22 cellular contexts compared by ENCODE assay signal in genomic region chr16:71852561-71852960, GRCh38. TPM values are rescaled to one million over a fixed set of nuclear protein-coding genes. Genes with fewer than 3 reads are reported as not detected.
DNase-seq lines count a peak whose midpoint lies in the region; ATAC-seq and TF ChIP-seq lines count a peak whose summit lies in the region.
"Had no signal": no experiment of that assay in that cellular context is flagged by ENCODE, and none has a peak within 500 bp of the region (broad histone marks: within the 10 kb centered on the region; RNA-seq: fewer than 3 reads in every experiment).

No MANE protein-coding gene starts in this region.

- TF ChIP-seq CTCF in OCI-LY3 (IDR thresholded peaks at IDR 0.05; ENCODE audit: low read depth, low read length), result no peak

- H3K27me3 ChIP-seq in OCI-LY3 (ENCODE audit: low read depth, low read length), result no peaks in the 10 kb centered on the region
- H3K27me3 ChIP-seq: MG63, tibial nerve had no signal

- peak; percentile 25 for TF ChIP-seq POLR2A in GM19193 (IDR thresholded peaks at IDR 0.05; ENCODE audit: extremely low read depth, insufficient read depth, insufficient read length)

- H3K27me3 Mint-ChIP-seq in naive B cell, result no peaks in the 10 kb centered on the region
- no peaks in the 10 kb centered on the region for H3K27me3 Mint-ChIP-seq in activated T-helper 2 cell treated with anti-CD3 and anti-CD28 coated beads, Interferon-gamma antibody, Interleukin-2, Interleukin-4, amounts not matched to agents 10 μg/mL and 5 μg/mL and 100 μg/mL, durations not matched to agents 14 hours and 24 hours and 36 hours (ENCODE audit: low read depth)
- H3K27me3 Mint-ChIP-seq: stimulated activated naive CD8-positive, alpha-beta T cell treated with anti-CD3 and anti-CD28 coated beads, Interleukin-15, amount 100 ng/mL, for 72 hours; T-cell had no signal

- no peaks in the 10 kb centered on the region for H3K9me3 Mint-ChIP-seq in naive B cell
- no peaks in the 10 kb centered on the region for H3K9me3 Mint-ChIP-seq in activated T-helper 2 cell treated with anti-CD3 and anti-CD28 coated beads, Interferon-gamma antibody, Interleukin-2, Interleukin-4, amounts not matched to agents 10 μg/mL and 5 μg/mL and 100 μg/mL, durations not matched to agents 14 hours and 24 hours and 36 hours
- H3K9me3 Mint-ChIP-seq: endodermal cell; stimulated activated naive CD8-positive, alpha-beta T cell treated with anti-CD3 and anti-CD28 coated beads, Interleukin-15, amount 100 ng/mL, for 72 hours; T-cell had no signal

- H3K4me3 Mint-ChIP-seq in naive B cell, result peak overlapping the region in 3 of 8 donors; percentile 6 to 68 (median 42)
- no peak overlapping the region for H3K4me3 Mint-ChIP-seq in activated T-helper 2 cell treated with anti-CD3 and anti-CD28 coated beads, Interferon-gamma antibody, Interleukin-2, Interleukin-4, amounts not matched to agents 10 μg/mL and 5 μg/mL and 100 μg/mL, durations not matched to agents 14 hours and 24 hours and 36 hours (ENCODE audit: low read depth)
- H3K4me3 Mint-ChIP-seq: endodermal cell; stimulated activated naive CD8-positive, alpha-beta T cell treated with anti-CD3 and anti-CD28 coated beads, Interleukin-15, amount 100 ng/mL, for 72 hours; T-cell had no signal

- ATAC-seq in naive B cell (ENCODE audit: low read depth in 2 of 2), result no peak
- ATAC-seq: stimulated activated naive CD8-positive, alpha-beta T cell treated with anti-CD3 and anti-CD28 coated beads, Interleukin-15, amount 100 ng/mL, for 72 hours; T-cell had no signal

- peaks cover 56 to 67% (median 60%) of the 10 kb centered on the region in 3 donors for H3K4me1 Mint-ChIP-seq in naive B cell
- H3K4me1 Mint-ChIP-seq in activated T-helper 2 cell treated with anti-CD3 and anti-CD28 coated beads, Interferon-gamma antibody, Interleukin-2, Interleukin-4, amounts not matched to agents 10 μg/mL and 5 μg/mL and 100 μg/mL, durations not matched to agents 14 hours and 24 hours and 36 hours (ENCODE audit: low read depth), result peaks cover 20% of the 10 kb centered on the region

- H3K4me1 ChIP-seq in OCI-LY3 (ENCODE audit: low read length), result peaks cover 38% of the 10 kb centered on the region
- H3K4me1 ChIP-seq: HAP-1 had no signal

- H3K4me3 ChIP-seq in OCI-LY3 (ENCODE audit: low read length), result peak overlapping the region; percentile 74
- H3K4me3 ChIP-seq: coronary artery, HAP-1, MG63, PC-9, tibial nerve had no signal

- DNase-seq in naive B cell, result no peak
- DNase-seq in GDM1 (lab: John Stamatoyannopoulos, UW), result no peak
- no peak for DNase-seq in hepatic stellate cell (ENCODE audit: low spot score)
- DNase-seq in activated T-helper 2 cell treated with anti-CD3 and anti-CD28 coated beads, Interferon-gamma antibody, Interleukin-2, Interleukin-4, amounts not matched to agents 10 μg/mL and 5 μg/mL and 100 μg/mL, durations not matched to agents 14 hours and 24 hours and 36 hours (ENCODE audit: low spot score), result no peak
- DNase-seq: activated CD4-positive, alpha-beta T cell treated with anti-CD3 and anti-CD28 coated beads for 48 hours; activated gamma-delta T cell; amniotic stem cell; endodermal cell; kidney glomerular epithelial cell; MG63; NCI-H1417 treated with DMSO at 0.1 percent for 48 hours; NCI-H446; PC-9; stimulated activated CD4-positive, alpha-beta T cell treated with anti-CD3 and anti-CD28 coated beads, Interleukin-4, amount 100 ng/mL, for 24 hours; stimulated activated naive CD8-positive, alpha-beta T cell treated with anti-CD3 and anti-CD28 coated beads, Interleukin-15, amount 100 ng/mL, for 72 hours; T-cell had no signal

- H3K36me3 Mint-ChIP-seq in naive B cell, result peaks cover 10 to 29% of the 10 kb centered on the region in 2 donors
- H3K36me3 Mint-ChIP-seq in activated T-helper 2 cell treated with anti-CD3 and anti-CD28 coated beads, Interferon-gamma antibody, Interleukin-2, Interleukin-4, amounts not matched to agents 10 μg/mL and 5 μg/mL and 100 μg/mL, durations not matched to agents 14 hours and 24 hours and 36 hours (ENCODE audit: low read depth), result peaks cover 57% of the 10 kb centered on the region

- H3K79me2 ChIP-seq in OCI-LY3 (ENCODE audit: low read length), result peaks cover 51% of the 10 kb centered on the region

- H3K9me3 ChIP-seq in OCI-LY3 (ENCODE audit: insufficient read depth, low read length), result no peaks in the 10 kb centered on the region
- H3K9me3 ChIP-seq: HAP-1, MG63, tibial nerve had no signal

- H3K4me2 ChIP-seq in OCI-LY3 (ENCODE audit: low read length), result peak overlapping the region; percentile 99
- H3K4me2 ChIP-seq: PC-9 had no signal

- peaks cover 41% of the 10 kb centered on the region for H4K20me1 ChIP-seq in OCI-LY3 (ENCODE audit: insufficient read depth, low read length)

- H3K9ac ChIP-seq in OCI-LY3 (ENCODE audit: low read length), result peak overlapping the region; percentile 66

- peak overlapping the region; percentile 88 for H3K27ac ChIP-seq in OCI-LY3 (ENCODE audit: low read length)
- H3K27ac ChIP-seq: coronary artery, HL-60, PC-9, tibial nerve had no signal

- intact Hi-C loops in activated T-helper 2 cell treated with anti-CD3 and anti-CD28 coated beads, Interferon-gamma antibody, Interleukin-2, Interleukin-4, amounts not matched to agents 10 μg/mL and 5 μg/mL and 100 μg/mL, durations not matched to agents 14 hours and 24 hours and 36 hours (cut with micrococcal nuclease), result no loop called here

- peak overlapping the region; percentile 47 to 99 (median 95) for H3K27ac Mint-ChIP-seq in naive B cell
- no peak overlapping the region for H3K27ac Mint-ChIP-seq in activated T-helper 2 cell treated with anti-CD3 and anti-CD28 coated beads, Interferon-gamma antibody, Interleukin-2, Interleukin-4, amounts not matched to agents 10 μg/mL and 5 μg/mL and 100 μg/mL, durations not matched to agents 14 hours and 24 hours and 36 hours

- no peak overlapping the region for H2AFZ ChIP-seq in OCI-LY3 (ENCODE audit: low read depth, low read length)
- H2AFZ ChIP-seq: PC-9 had no signal

- H3K36me3 ChIP-seq in OCI-LY3 (replicated peaks; ENCODE audit: low read depth, low read length), result peaks cover 56% of the 10 kb centered on the region

RNA-seq across cellular contexts. Expression of gene ATXN1L, which starts 6.8 kb away (rescaled TPM):
- polyA plus RNA-seq in naive B cell (ENCODE audit: low read depth in 6 of 6), result 10 to 100 TPM in 3 of 6 donors, 1 to 10 TPM in 3; 7.2 to 44.9 (median 10.2) TPM
- 17.2 and 19.7 TPM in 2 replicates for total RNA-seq in activated T-helper 2 cell treated with anti-CD3 and anti-CD28 coated beads, Interferon-gamma antibody, Interleukin-2, Interleukin-4, amounts not matched to agents 10 μg/mL and 5 μg/mL and 100 μg/mL, durations not matched to agents 14 hours and 24 hours and 36 hours

RNA-seq across cellular contexts. Expression of gene ZNF821, which starts 31.4 kb away (rescaled TPM):
- polyA plus RNA-seq in naive B cell (ENCODE audit: low read depth in 6 of 6), result 10 to 100 TPM; 19.0 to 34.4 (median 26.9) TPM
- total RNA-seq in activated T-helper 2 cell treated with anti-CD3 and anti-CD28 coated beads, Interferon-gamma antibody, Interleukin-2, Interleukin-4, amounts not matched to agents 10 μg/mL and 5 μg/mL and 100 μg/mL, durations not matched to agents 14 hours and 24 hours and 36 hours, result 7.9 and 9.2 TPM in 2 replicates

RNA-seq across cellular contexts. Expression of gene IST1, which starts 42.8 kb away (rescaled TPM):
- 100 to 1,000 TPM; 138 to 178 (median 155) TPM for polyA plus RNA-seq in naive B cell (ENCODE audit: low read depth in 6 of 6)
- total RNA-seq in activated T-helper 2 cell treated with anti-CD3 and anti-CD28 coated beads, Interferon-gamma antibody, Interleukin-2, Interleukin-4, amounts not matched to agents 10 μg/mL and 5 μg/mL and 100 μg/mL, durations not matched to agents 14 hours and 24 hours and 36 hours, result 158 and 167 TPM in 2 replicates

RNA-seq across cellular contexts. Expression of gene AP1G1, which starts 43.9 kb away (rescaled TPM):
- polyA plus RNA-seq in naive B cell (ENCODE audit: low read depth in 6 of 6), result 10 to 100 TPM in 4 of 6 donors, 1 to 10 TPM in 2; 5.6 to 17.6 (median 14.8) TPM
- 90.6 and 91.6 TPM in 2 replicates for total RNA-seq in activated T-helper 2 cell treated with anti-CD3 and anti-CD28 coated beads, Interferon-gamma antibody, Interleukin-2, Interleukin-4, amounts not matched to agents 10 μg/mL and 5 μg/mL and 100 μg/mL, durations not matched to agents 14 hours and 24 hours and 36 hours
